30 cellular contexts compared by ENCODE assay signal in genomic region chr5:64794053-64794770, GRCh38.
"Had no signal": no experiment of that assay in that cellular context is flagged by ENCODE, and none has a peak within 500 bp of the region (broad histone marks: within the 10 kb centered on the region; RNA-seq: fewer than 3 reads in every experiment).

No MANE protein-coding gene starts in this region.

- H3K4me1 ChIP-seq: esophagus muscularis mucosa, foreskin keratinocyte, right atrium auricular region, tibial nerve had no signal

- H3K27ac ChIP-seq: brain microvascular endothelial cell, esophagus muscularis mucosa, foreskin keratinocyte, prostate gland, right atrium auricular region, tibial nerve, WERI-Rb-1 had no signal

- H3K27me3 ChIP-seq: brain microvascular endothelial cell, esophagus muscularis mucosa, foreskin keratinocyte, heart left ventricle, pancreas, right atrium auricular region, tibial nerve had no signal

- DNase-seq: activated CD4-positive, alpha-beta memory T cell treated with anti-CD3 and anti-CD28 coated beads, Interleukin-2, amount 10 ng/mL, durations not matched to agents 7 days and 5 days; activated CD4-positive, alpha-beta T cell treated with anti-CD3 and anti-CD28 coated beads, Interleukin-2, amount 10 ng/mL, durations not matched to agents 7 days and 5 days; activated CD8-positive, alpha-beta memory T cell treated with anti-CD3 and anti-CD28 coated beads, Interleukin-2, amount 50 U/mL, for 48 hours; activated gamma-delta T cell treated with Interleukin-2 at 50 U/mL for 16 hours; activated naive CD4-positive, alpha-beta T cell treated with anti-CD3 and anti-CD28 coated beads, Interleukin-2, amount 50 U/mL, for 16 hours; activated T-cell treated with anti-CD3 and anti-CD28 coated beads, Interleukin-2, amount 50 U/mL, for 24 hours; amniotic stem cell; brain microvascular endothelial cell; caudate nucleus; endodermal cell; foreskin keratinocyte; heart left ventricle; hypothalamus; immature natural killer cell; kidney; left colon; midbrain; naive thymus-derived CD4-positive, alpha-beta T cell; nucleus accumbens; pancreas; stimulated activated CD4-positive, alpha-beta T cell treated with anti-CD3 and anti-CD28 coated beads, Interleukin-15, amount 100 ng/mL, for 24 hours; stimulated activated CD4-positive, alpha-beta T cell treated with anti-CD3 and anti-CD28 coated beads, Interleukin-2, amount 100 ng/mL, for 24 hours; stimulated activated naive CD4-positive, alpha-beta T cell treated with Interleukin-2 at 50 U/mL for 16 hours; T1000; WERI-Rb-1 had no signal

- H3K4me3 ChIP-seq: esophagus muscularis mucosa, heart left ventricle, pancreas, prostate gland, right atrium auricular region, tibial nerve had no signal

- H3K36me3 ChIP-seq: brain microvascular endothelial cell, pancreas, prostate gland, right atrium auricular region, WERI-Rb-1 had no signal

- FAIRE-seq: astrocyte, kidney had no signal

- H3K9me3 ChIP-seq: esophagus muscularis mucosa, heart left ventricle, pancreas, prostate gland, right atrium auricular region, tibial nerve had no signal
